Comparison of ENCODE assay signal across 19 cellular contexts in genomic region chr20:63546256-63546655, GRCh38. TPM values are rescaled to one million over a fixed set of nuclear protein-coding genes. Genes with fewer than 3 reads are reported as not detected.
DNase-seq lines count a peak whose midpoint lies in the region; ATAC-seq and TF ChIP-seq lines count a peak whose summit lies in the region.
"Had no signal": no experiment of that assay in that cellular context is flagged by ENCODE, and none has a peak within 500 bp of the region (broad histone marks: within the 10 kb centered on the region; RNA-seq: fewer than 3 reads in every experiment).

No MANE protein-coding gene starts in this region.

- H3K27ac ChIP-seq in HCT116 (ENCODE audit: low read depth, low read length) (no peak overlapping the region), PC-9 (peak overlapping the region; percentile 73; the same call in 1 of the 2 replicates)
- no peak overlapping the region for H3K27ac ChIP-seq in naive thymus-derived CD4-positive, alpha-beta T cell (ENCODE audit: low read depth, low read length)
- H3K27ac ChIP-seq: 22Rv1 had no signal

- RAD21 ChIA-PET in HCT116 (lab: Charles Lee; ENCODE audit: low non-redundant PET in 1 of 2, low total read pairs in 2 of 2, uncharacterized antibody in 2 of 2, unreplicated experiment in 2 of 2): no interaction called here

- DNase-seq in NCI-H1417 (lab: John Stamatoyannopoulos, UW) (peak in 2 of 3 experiments; percentile 52 to 66), NCI-H1417 treated with DMSO at 0.1 percent for 48 hours (lab: John Stamatoyannopoulos, UW) (no peak), HCT116 (ENCODE audit: low read depth, low spot score) (no peak), PC-9 (no peak), NCI-H345 (lab: John Stamatoyannopoulos, UW) (no peak), 8988T (no peak)
- DNase-seq in naive thymus-derived CD4-positive, alpha-beta T cell: no peak
- DNase-seq: AML-193; C1 segment of cervical spinal cord; Calu3; CD4-positive, alpha-beta T cell; DMS 273 treated with DMSO at 0.1 percent for 48 hours; H7; IMR-90 had no signal

- H3K4me2 ChIP-seq in HCT116 (ENCODE audit: low read length): no peak overlapping the region
- peak overlapping the region; percentile 71 for H3K4me2 ChIP-seq in PC-9
- H3K4me2 ChIP-seq: GM23338 had no signal

- no TSS peak for BruUV-seq in HCT116 (replicated peaks; lab: Mats Ljungman, UMichigan)
- BruUV-seq in PC-9 (replicated peaks; lab: Mats Ljungman, UMichigan): no TSS peak

- H3K9ac ChIP-seq in HCT116 (ENCODE audit: low read length): peak overlapping the region; percentile 37; the same call in 1 of the 2 replicates

- no peak overlapping the region for H3K4me3 Mint-ChIP-seq in naive thymus-derived CD4-positive, alpha-beta T cell
- H3K4me3 Mint-ChIP-seq: CD4-positive, alpha-beta T cell; GM23338 had no signal

- H3K79me2 ChIP-seq in HCT116 (ENCODE audit: insufficient read depth, low read length): no peaks in the 10 kb centered on the region
- H3K79me2 ChIP-seq in PC-9 (ENCODE audit: low read depth): no peaks in the 10 kb centered on the region

- POLR2A ChIA-PET in HCT116 (lab: Charles Lee): no interaction called here
- POLR2A ChIA-PET in PC-9 (lab: Charles Lee; ENCODE audit: unreplicated experiment): no interaction called here
- POLR2A ChIA-PET in naive thymus-derived CD4-positive, alpha-beta T cell (lab: Charles Lee): no interaction called here

- no peak for TF ChIP-seq POLR2A in HCT116 (IDR thresholded peaks at IDR 0.05; ENCODE audit: borderline replicate concordance, extremely low read depth, insufficient read depth, insufficient read length)

- ATAC-seq in HCT116: no peak
- ATAC-seq in naive thymus-derived CD4-positive, alpha-beta T cell: peak; percentile 11
- ATAC-seq in HG02938 (IDR thresholded peaks at IDR 0.05; ENCODE audit: unreplicated experiment): no peak
- ATAC-seq: GM12878 had no signal

- no peaks in the 10 kb centered on the region for H3K9me2 ChIP-seq in HCT116 (ENCODE audit: insufficient read depth)
- no peaks in the 10 kb centered on the region for H3K9me2 ChIP-seq in PC-9 (ENCODE audit: insufficient read depth)

- TF ChIP-seq RAD21 in HCT116 (IDR thresholded peaks at IDR 0.05; ENCODE audit: low read depth): no peak

- H3K9me3 ChIP-seq in HCT116 (ENCODE audit: control insufficient read depth in 1 of 2, insufficient read depth in 1 of 2, low read depth in 1 of 2, low read length in 2 of 2) (no peaks in the 10 kb centered on the region), PC-9 (ENCODE audit: insufficient read depth, low read depth) (no peaks in the 10 kb centered on the region)
- H3K9me3 ChIP-seq in naive thymus-derived CD4-positive, alpha-beta T cell (ENCODE audit: control insufficient read depth in 2 of 3, low read length in 3 of 3): no peaks in the 10 kb centered on the region

- H3K27me3 Mint-ChIP-seq in naive thymus-derived CD4-positive, alpha-beta T cell: peaks cover 0 to 24% (median 5%) of the 10 kb centered on the region in 5 donors
- H3K27me3 Mint-ChIP-seq: CD4-positive, alpha-beta T cell had no signal

- H4K20me1 ChIP-seq in HCT116 (ENCODE audit: insufficient read depth): no peaks in the 10 kb centered on the region
- no peaks in the 10 kb centered on the region for H4K20me1 ChIP-seq in PC-9 (ENCODE audit: insufficient read depth)

- H3K4me1 ChIP-seq in HCT116 (ENCODE audit: control insufficient read depth in 1 of 2, insufficient read depth in 2 of 2, low read length in 2 of 2): peaks cover 35 to 60% of the 10 kb centered on the region in 2 experiments
- peaks cover 57% of the 10 kb centered on the region for H3K4me1 ChIP-seq in PC-9 (replicated peaks; ENCODE audit: insufficient read depth)
- no peaks in the 10 kb centered on the region for H3K4me1 ChIP-seq in naive thymus-derived CD4-positive, alpha-beta T cell (ENCODE audit: control insufficient read depth in 2 of 2, insufficient read depth in 2 of 2, low read length in 2 of 2)

- TF ChIP-seq CTCF in HCT116 (IDR thresholded peaks at IDR 0.05 in 2 of 3, conservative IDR thresholded peaks at IDR 0.05 in 1 of 3; ENCODE audit: borderline replicate concordance in 1 of 3, insufficient read depth in 1 of 3, low read depth in 2 of 3, low read length in 2 of 3) (no peak), PC-9 (conservative IDR thresholded peaks at IDR 0.05) (no peak)

- peaks cover 2 to 9% (median 5%) of the 10 kb centered on the region in 7 donors for H3K4me1 Mint-ChIP-seq in naive thymus-derived CD4-positive, alpha-beta T cell

- no peaks in the 10 kb centered on the region for H3K9me3 Mint-ChIP-seq in naive thymus-derived CD4-positive, alpha-beta T cell
- H3K9me3 Mint-ChIP-seq: CD4-positive, alpha-beta T cell; GM23338 had no signal

- H3K27ac Mint-ChIP-seq in naive thymus-derived CD4-positive, alpha-beta T cell: peak overlapping the region in 2 of 9 donors; percentile 5 to 25
- H3K27ac Mint-ChIP-seq: CD4-positive, alpha-beta T cell; GM23338 had no signal

- no peaks in the 10 kb centered on the region for H3K36me3 ChIP-seq in HCT116 (ENCODE audit: control insufficient read depth in 1 of 2, insufficient read depth in 2 of 2, low read length in 2 of 2)
- no peaks in the 10 kb centered on the region for H3K36me3 ChIP-seq in PC-9 (ENCODE audit: low read depth)
- no peaks in the 10 kb centered on the region for H3K36me3 ChIP-seq in naive thymus-derived CD4-positive, alpha-beta T cell (ENCODE audit: control insufficient read depth in 2 of 3, insufficient read depth in 3 of 3, low read length in 3 of 3)

- H3K36me3 Mint-ChIP-seq in naive thymus-derived CD4-positive, alpha-beta T cell: no peaks in the 10 kb centered on the region

- CTCF ChIA-PET in HCT116 (lab: Charles Lee): interaction anchor here (1.7 kb wide), 1 partner anchor 9 kb away, joined by 7 read pairs; the partner anchor contains the start of gene PTK6
- CTCF ChIA-PET in PC-9 (lab: Charles Lee): interaction anchor here (0.9 kb wide), 1 partner anchor 95 kb away, joined by 5 read pairs; no protein-coding TSS in a partner anchor
- CTCF ChIA-PET in naive thymus-derived CD4-positive, alpha-beta T cell (lab: Charles Lee): interaction anchor here (0.7 kb wide), 1 partner anchor 9 kb away, joined by 4 read pairs; the partner anchor contains the start of gene PTK6

- intact Hi-C loops in HCT116 (cut with micrococcal nuclease) (no loop called here), PC-9 (cut with micrococcal nuclease; ENCODE audit: unreplicated experiment) (no loop called here)
- intact Hi-C loops in naive thymus-derived CD4-positive, alpha-beta T cell (cut with micrococcal nuclease): no loop called here

- H2AFZ ChIP-seq in HCT116 (ENCODE audit: low read depth, low read length, poor library complexity, severe bottlenecking) (no peak overlapping the region), PC-9 (no peak overlapping the region)
- H2AFZ ChIP-seq: GM23338 had no signal

- H3K4me3 ChIP-seq in HCT116 (replicated peaks in 1 of 2; ENCODE audit: low read depth in 1 of 2, low read length in 2 of 2) (no peak overlapping the region), PC-9 (no peak overlapping the region)
- no peak overlapping the region for H3K4me3 ChIP-seq in naive thymus-derived CD4-positive, alpha-beta T cell (ENCODE audit: low read length)
- H3K4me3 ChIP-seq: GM12878, GM23338 had no signal

- peaks cover 26% of the 10 kb centered on the region; the same call in 1 of the 2 replicates for H3F3A ChIP-seq in PC-9 (ENCODE audit: insufficient read depth, low read depth)

- H3K27me3 ChIP-seq in HCT116 (ENCODE audit: insufficient read depth, low read length) (no peaks in the 10 kb centered on the region), PC-9 (ENCODE audit: insufficient read depth, low read depth) (no peaks in the 10 kb centered on the region)
- no peaks in the 10 kb centered on the region for H3K27me3 ChIP-seq in naive thymus-derived CD4-positive, alpha-beta T cell (ENCODE audit: control insufficient read depth in 2 of 2, insufficient read depth in 2 of 2, low read length in 2 of 2)

TF ChIP-seq in HCT116, 20 proteins besides CTCF, POLR2A, EP300 and RAD21 (continues in another document):
- TF ChIP-seq TCF7L2 (IDR thresholded peaks at IDR 0.05; ENCODE audit: borderline replicate concordance, extremely low read depth, insufficient read depth, insufficient read length) (no peak), CBX3 (IDR thresholded peaks at IDR 0.05; ENCODE audit: low read depth) (no peak)

RNA-seq across cellular contexts. Expression of gene SRMS, which starts 1.3 kb away (rescaled TPM):
- 3.2 TPM for total RNA-seq in HCT116 (2021; ENCODE audit: unreplicated experiment)
- polyA plus RNA-seq in HCT116 (2012): 1.8 and 2.5 TPM in 2 replicates
- total RNA-seq in PC-9 (2021): 1.2 TPM in 2 replicates
- total RNA-seq in naive thymus-derived CD4-positive, alpha-beta T cell: under 1 TPM in 1 of 5 experiments, not detected in 4; 0.24 TPM
- polyA plus RNA-seq in naive thymus-derived CD4-positive, alpha-beta T cell: not detected
- total RNA-seq: Calu3; CD4-positive, alpha-beta T cell; Daoy; GM12878; IMR-90 had no signal
- polyA plus RNA-seq: GM12878, IMR-90 had no signal

RNA-seq across cellular contexts. Expression of gene FNDC11, which starts 7.7 kb away (rescaled TPM):
- total RNA-seq in HCT116 (2021; ENCODE audit: unreplicated experiment): 5.5 TPM
- polyA plus RNA-seq in HCT116 (2012): 3.1 TPM in 2 replicates
- total RNA-seq in PC-9 (2021): 7.7 and 10.6 TPM in 2 replicates
- 1 to 10 TPM in 1 of 5 experiments, under 1 TPM in 4; 0.30 to 1.2 (median 0.32) TPM for total RNA-seq in naive thymus-derived CD4-positive, alpha-beta T cell
- under 1 TPM; 0.22 to 0.90 TPM for polyA plus RNA-seq in naive thymus-derived CD4-positive, alpha-beta T cell
- total RNA-seq: Calu3, Daoy had no signal

RNA-seq across cellular contexts. Expression of gene PTK6, which starts 9.1 kb away (rescaled TPM):
- 6.7 TPM for total RNA-seq in HCT116 (2021; ENCODE audit: unreplicated experiment)
- 7.2 and 8.0 TPM in 2 replicates for polyA plus RNA-seq in HCT116 (2012)
- 12.9 and 13.3 TPM in 2 replicates for total RNA-seq in PC-9 (2021)
- total RNA-seq in naive thymus-derived CD4-positive, alpha-beta T cell: under 1 TPM in 4 of 5 experiments, not detected in 1; 0.19 to 0.96 (median 0.62) TPM
- polyA plus RNA-seq in naive thymus-derived CD4-positive, alpha-beta T cell: under 1 TPM; 0.07 to 0.38 TPM
- total RNA-seq: Daoy, IMR-90 had no signal
- polyA plus RNA-seq: GM23338, IMR-90 had no signal

RNA-seq across cellular contexts. Expression of gene PPDPF, which starts 25.7 kb away (rescaled TPM):
- 346 TPM for total RNA-seq in HCT116 (2021; ENCODE audit: unreplicated experiment)
- 308 and 356 TPM in 2 replicates for polyA plus RNA-seq in HCT116 (2012)
- total RNA-seq in PC-9 (2021): 243 and 253 TPM in 2 replicates
- 100 to 1,000 TPM; 138 to 225 (median 184) TPM for total RNA-seq in naive thymus-derived CD4-positive, alpha-beta T cell
- 10 to 100 TPM; 67.7 to 83.1 TPM for polyA plus RNA-seq in naive thymus-derived CD4-positive, alpha-beta T cell

RNA-seq across cellular contexts. Expression of gene HELZ2, which starts 27.8 kb away (rescaled TPM):
- total RNA-seq in HCT116 (2021; ENCODE audit: unreplicated experiment) (44.0 TPM), PC-9 (2021) (33.7 and 52.6 TPM in 2 replicates)
- polyA plus RNA-seq in HCT116 (2012): 40.3 and 54.7 TPM in 2 replicates
- 100 to 1,000 TPM in 1 of 5 experiments, 10 to 100 TPM in 4; 24.4 to 102 (median 42.1) TPM for total RNA-seq in naive thymus-derived CD4-positive, alpha-beta T cell
- polyA plus RNA-seq in naive thymus-derived CD4-positive, alpha-beta T cell: 1 to 10 TPM; 3.8 to 5.8 TPM

Comparison
In these comparisons a context has a peak if more than half of its experiments do, and no peak if none do; other contexts are left out.
1. DNase-seq: peak in NCI-H1417 (2 of 3); none in NCI-H1417 treated with DMSO at 0.1 percent for 48 hours (single experiment), HCT116 (single experiment), PC-9 (0 of 2), naive thymus-derived CD4-positive, alpha-beta T cell (0 of 9), NCI-H345 (single experiment) and 8988T (single experiment).